16 cellular contexts compared by ENCODE assay signal in the genomic region with DNA sequence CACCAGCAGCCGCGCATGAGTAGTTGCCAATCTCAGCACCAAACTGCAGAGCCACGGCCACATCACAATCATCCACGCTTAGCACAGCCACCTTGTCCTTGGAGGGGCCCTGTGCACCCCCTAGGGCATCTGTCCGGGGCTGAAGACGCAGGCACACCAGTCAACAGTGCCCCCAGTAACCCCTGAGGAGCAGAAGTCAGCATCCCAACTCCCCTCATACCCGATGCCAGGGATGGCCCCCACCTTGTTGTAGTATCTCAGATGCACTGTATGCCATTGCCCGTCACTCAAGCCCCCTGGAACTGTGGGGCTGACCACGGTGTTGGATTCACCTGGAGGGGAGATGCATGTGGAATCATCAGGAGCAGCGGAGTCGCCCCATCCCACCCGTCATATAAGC. TPM values are rescaled to one million over a fixed set of nuclear protein-coding genes. Genes with fewer than 3 reads are reported as not detected.
DNase-seq lines count a peak whose midpoint lies in the region; ATAC-seq and TF ChIP-seq lines count a peak whose summit lies in the region.
"Had no signal": no experiment of that assay in that cellular context is flagged by ENCODE, and none has a peak within 500 bp of the region (broad histone marks: within the 10 kb centered on the region; RNA-seq: fewer than 3 reads in every experiment).

No MANE protein-coding gene starts in this region.

- peak overlapping the region; percentile 85 for H3K4me3 Mint-ChIP-seq in activated CD4-positive, alpha-beta T cell treated with anti-CD3 and anti-CD28 coated beads, Interleukin-2, amount 10 ng/mL, durations not matched to agents 24 days and 14 days
- H3K4me3 Mint-ChIP-seq in endodermal cell: peak overlapping the region; percentile 46
- H3K4me3 Mint-ChIP-seq in stimulated activated effector memory CD8-positive, alpha-beta T cell treated with anti-CD3 and anti-CD28 coated beads, Interleukin-12 subunit alpha, Interleukin-12 subunit beta, amount 100 ng/mL, for 72 hours: peak overlapping the region; percentile 74

- no peak for TF ChIP-seq POLR2A in gastroesophageal sphincter (IDR thresholded peaks at IDR 0.05)

- no peaks in the 10 kb centered on the region for H3K4me1 ChIP-seq in endodermal cell (ENCODE audit: control insufficient read depth, insufficient read depth, low read length)
- H3K4me1 ChIP-seq in gastroesophageal sphincter: peaks cover 0 to 20% (median 8%) of the 10 kb centered on the region in 3 donors
- H3K4me1 ChIP-seq: breast epithelium had no signal

- no peaks in the 10 kb centered on the region for H3K27me3 Mint-ChIP-seq in activated CD4-positive, alpha-beta T cell treated with anti-CD3 and anti-CD28 coated beads, Interleukin-2, amount 10 ng/mL, durations not matched to agents 24 days and 14 days
- peaks cover 24% of the 10 kb centered on the region for H3K27me3 Mint-ChIP-seq in endodermal cell (ENCODE audit: insufficient read depth)

- no peak for TF ChIP-seq EP300 in gastroesophageal sphincter (IDR thresholded peaks at IDR 0.05)

- ATAC-seq in stimulated activated effector memory CD8-positive, alpha-beta T cell treated with anti-CD3 and anti-CD28 coated beads, Interleukin-12 subunit alpha, Interleukin-12 subunit beta, amount 100 ng/mL, for 72 hours: no peak
- ATAC-seq in gastroesophageal sphincter: no peak

- H3K27ac Mint-ChIP-seq in activated CD4-positive, alpha-beta T cell treated with anti-CD3 and anti-CD28 coated beads, Interleukin-2, amount 10 ng/mL, durations not matched to agents 24 days and 14 days: peak overlapping the region; percentile 92
- no peak overlapping the region for H3K27ac Mint-ChIP-seq in endodermal cell
- peak overlapping the region; percentile 84 for H3K27ac Mint-ChIP-seq in stimulated activated effector memory CD8-positive, alpha-beta T cell treated with anti-CD3 and anti-CD28 coated beads, Interleukin-12 subunit alpha, Interleukin-12 subunit beta, amount 100 ng/mL, for 72 hours

- intact Hi-C loops in activated CD4-positive, alpha-beta T cell treated with anti-CD3 and anti-CD28 coated beads, Interleukin-2, amount 10 ng/mL, durations not matched to agents 24 days and 14 days (cut with micrococcal nuclease): no loop called here

- H3K36me3 ChIP-seq in endodermal cell (ENCODE audit: control insufficient read depth, insufficient read depth, low read length) (peaks cover 29% of the 10 kb centered on the region), gastroesophageal sphincter (no peaks in the 10 kb centered on the region)
- H3K36me3 ChIP-seq: breast epithelium had no signal

- H3K4me3 ChIP-seq in endodermal cell (ENCODE audit: low read length) (no peak overlapping the region), gastroesophageal sphincter (no peak overlapping the region)

- H3K27me3 ChIP-seq in endodermal cell (ENCODE audit: control insufficient read depth, insufficient read depth, low read length, poor library complexity, severe bottlenecking) (no peaks in the 10 kb centered on the region), gastroesophageal sphincter (peaks cover 17% of the 10 kb centered on the region)

- H3K27ac ChIP-seq in RWPE1 (peak overlapping the region; percentile 86), endodermal cell (ENCODE audit: low read depth, low read length) (no peak overlapping the region), gastroesophageal sphincter (peak overlapping the region in 2 of 4 donors; percentile 80 to 88)

- H3K9me3 Mint-ChIP-seq in activated CD4-positive, alpha-beta T cell treated with anti-CD3 and anti-CD28 coated beads, Interleukin-2, amount 10 ng/mL, durations not matched to agents 24 days and 14 days: no peaks in the 10 kb centered on the region
- H3K9me3 Mint-ChIP-seq in endodermal cell: no peaks in the 10 kb centered on the region
- no peaks in the 10 kb centered on the region for H3K9me3 Mint-ChIP-seq in stimulated activated effector memory CD8-positive, alpha-beta T cell treated with anti-CD3 and anti-CD28 coated beads, Interleukin-12 subunit alpha, Interleukin-12 subunit beta, amount 100 ng/mL, for 72 hours

- peaks cover 8% of the 10 kb centered on the region for H3K36me3 Mint-ChIP-seq in activated CD4-positive, alpha-beta T cell treated with anti-CD3 and anti-CD28 coated beads, Interleukin-2, amount 10 ng/mL, durations not matched to agents 24 days and 14 days (ENCODE audit: low read depth)
- peaks cover 48% of the 10 kb centered on the region for H3K36me3 Mint-ChIP-seq in endodermal cell (ENCODE audit: low read depth)
- peaks cover 27% of the 10 kb centered on the region for H3K36me3 Mint-ChIP-seq in stimulated activated effector memory CD8-positive, alpha-beta T cell treated with anti-CD3 and anti-CD28 coated beads, Interleukin-12 subunit alpha, Interleukin-12 subunit beta, amount 100 ng/mL, for 72 hours

- H3K9ac ChIP-seq in endodermal cell (ENCODE audit: extremely low read depth, low read length, poor library complexity, severe bottlenecking): no peak overlapping the region

- no peak for DNase-seq in activated CD4-positive, alpha-beta T cell treated with anti-CD3 and anti-CD28 coated beads, Interleukin-2, amount 10 ng/mL, durations not matched to agents 24 days and 14 days
- no peak for DNase-seq in activated CD4-positive, alpha-beta T cell treated with anti-CD3 and anti-CD28 coated beads for 48 hours
- DNase-seq in RWPE1 (ENCODE audit: low spot score) (no peak), endodermal cell (no peak), SK-N-DZ (ENCODE audit: low spot score) (no peak)
- no peak for DNase-seq in stimulated activated effector memory CD8-positive, alpha-beta T cell treated with anti-CD3 and anti-CD28 coated beads, Interleukin-12 subunit alpha, Interleukin-12 subunit beta, amount 100 ng/mL, for 72 hours (ENCODE audit: low spot score in 2 of 2)
- DNase-seq in stimulated activated CD4-positive, alpha-beta T cell treated with anti-CD3 and anti-CD28 coated beads, Interleukin-2, amount 100 ng/mL, for 48 hours: no peak
- DNase-seq: activated CD8-positive, alpha-beta memory T cell treated with anti-CD3 and anti-CD28 coated beads, Interleukin-2, amount 50 U/mL, for 48 hours; left cardiac atrium; NCI-H1436; NCI-H524 treated with DMSO at 0.1 percent for 48 hours; RPMI8226 had no signal

- WGBS in endodermal cell (ENCODE audit: insufficient coverage in 1 of 2, insufficient read length in 1 of 2), 2 experiments: 96 to 98% methylated on average over 9 to 12 of the region's 12 CpGs
- 91% methylated on average over 4 of the region's 12 CpGs; no CpG with 5 or more reads in 1 of the 2 donors for WGBS in gastroesophageal sphincter (ENCODE audit: low coverage in 1 of 2), 2 donors

- H3K9me3 ChIP-seq in endodermal cell (ENCODE audit: control insufficient read depth, low read length): no peaks in the 10 kb centered on the region
- no peaks in the 10 kb centered on the region for H3K9me3 ChIP-seq in gastroesophageal sphincter
- H3K9me3 ChIP-seq: A549, breast epithelium had no signal

- CTCF ChIA-PET in RWPE1 (lab: Yijun Ruan, JAX): interaction anchor here (0.6 kb wide), 1 partner anchor 11 kb away, joined by 3 read pairs; no protein-coding TSS in a partner anchor

- peaks cover 22% of the 10 kb centered on the region for H3K4me1 Mint-ChIP-seq in activated CD4-positive, alpha-beta T cell treated with anti-CD3 and anti-CD28 coated beads, Interleukin-2, amount 10 ng/mL, durations not matched to agents 24 days and 14 days
- H3K4me1 Mint-ChIP-seq in endodermal cell: no peaks in the 10 kb centered on the region
- peaks cover 27% of the 10 kb centered on the region for H3K4me1 Mint-ChIP-seq in stimulated activated effector memory CD8-positive, alpha-beta T cell treated with anti-CD3 and anti-CD28 coated beads, Interleukin-12 subunit alpha, Interleukin-12 subunit beta, amount 100 ng/mL, for 72 hours

- POLR2A ChIA-PET in RWPE1 (lab: Yijun Ruan, JAX; ENCODE audit: low non-redundant PET): no interaction called here

- TF ChIP-seq CTCF in RWPE1 (conservative IDR thresholded peaks at IDR 0.05; ENCODE audit: low read depth) (no peak), endodermal cell (conservative IDR thresholded peaks at IDR 0.05) (no peak), gastroesophageal sphincter (IDR thresholded peaks at IDR 0.05) (no peak)

RNA-seq across cellular contexts. Expression of a gene that starts 7.6 kb away (rescaled TPM):
- 14.5 and 15.2 TPM in 2 replicates for total RNA-seq in activated CD4-positive, alpha-beta T cell treated with anti-CD3 and anti-CD28 coated beads, Interleukin-2, amount 10 ng/mL, durations not matched to agents 24 days and 14 days
- total RNA-seq in endodermal cell: 10 to 100 TPM; 20.7 to 30.1 TPM
- polyA plus RNA-seq in endodermal cell (2013, experiment 1 of 2): 24.4 TPM
- polyA plus RNA-seq in endodermal cell (2013, experiment 2 of 2): 22.9 TPM
- total RNA-seq in gastroesophageal sphincter: 1 to 10 TPM in 1 of 4 donors, under 1 TPM in 3; 0.40 to 1.0 (median 0.66) TPM
- polyA plus RNA-seq in SK-N-DZ (2014; cell fraction: cytosol; rRNA removed): 3.2 and 4.4 TPM in 2 replicates
- 16.3 and 18.2 TPM in 2 replicates for polyA plus RNA-seq in SK-N-DZ (2014; cell fraction: nucleus; rRNA removed)

RNA-seq across cellular contexts. Expression of a gene that starts 19.8 kb away (rescaled TPM):
- total RNA-seq in activated CD4-positive, alpha-beta T cell treated with anti-CD3 and anti-CD28 coated beads, Interleukin-2, amount 10 ng/mL, durations not matched to agents 24 days and 14 days: 57.2 and 58.2 TPM in 2 replicates
- total RNA-seq in endodermal cell (10 to 100 TPM; 65.1 to 75.6 TPM), gastroesophageal sphincter (10 to 100 TPM in 2 of 4 donors, 1 to 10 TPM in 2; 7.4 to 21.8 (median 10.7) TPM)
- 45.7 TPM for polyA plus RNA-seq in endodermal cell (2013, experiment 1 of 2)
- 41.3 TPM for polyA plus RNA-seq in endodermal cell (2013, experiment 2 of 2)
- polyA plus RNA-seq in SK-N-DZ (2014; cell fraction: cytosol; rRNA removed): 12.9 and 22.5 TPM in 2 replicates
- polyA plus RNA-seq in SK-N-DZ (2014; cell fraction: nucleus; rRNA removed): 180 and 245 TPM in 2 replicates

RNA-seq across cellular contexts. Expression of a gene that starts 30.7 kb away (rescaled TPM):
- 53.1 and 54.1 TPM in 2 replicates for total RNA-seq in activated CD4-positive, alpha-beta T cell treated with anti-CD3 and anti-CD28 coated beads, Interleukin-2, amount 10 ng/mL, durations not matched to agents 24 days and 14 days
- total RNA-seq in endodermal cell: 10 to 100 TPM; 30.9 to 32.5 TPM
- polyA plus RNA-seq in endodermal cell (2013, experiment 1 of 2): 30.2 TPM
- 26.9 TPM for polyA plus RNA-seq in endodermal cell (2013, experiment 2 of 2)
- 10 to 100 TPM; 19.0 to 32.5 (median 21.1) TPM for total RNA-seq in gastroesophageal sphincter
- polyA plus RNA-seq in SK-N-DZ (2014; cell fraction: cytosol; rRNA removed): 22.7 and 24.0 TPM in 2 replicates
- polyA plus RNA-seq in SK-N-DZ (2014; cell fraction: nucleus; rRNA removed): 52.4 and 62.8 TPM in 2 replicates

RNA-seq across cellular contexts. Expression of a gene that starts 33.5 kb away (rescaled TPM):
- 0.64 and 0.89 TPM in 2 replicates for total RNA-seq in activated CD4-positive, alpha-beta T cell treated with anti-CD3 and anti-CD28 coated beads, Interleukin-2, amount 10 ng/mL, durations not matched to agents 24 days and 14 days
- total RNA-seq in endodermal cell (under 1 TPM in 1 of 2 donors, not detected in 1; 0.57 TPM), gastroesophageal sphincter (not detected)
- 0.39 TPM for polyA plus RNA-seq in endodermal cell (2013, experiment 1 of 2)
- polyA plus RNA-seq in endodermal cell (2013, experiment 2 of 2): not detected
- not detected in 2 replicates for polyA plus RNA-seq in SK-N-DZ (2014; cell fraction: cytosol; rRNA removed)
- 2.2 TPM in 1 of 2 replicates, not detected in the other for polyA plus RNA-seq in SK-N-DZ (2014; cell fraction: nucleus; rRNA removed)
- total RNA-seq: breast epithelium, glomerular endothelial cell, left cardiac atrium had no signal
- polyA plus RNA-seq: A549 had no signal

RNA-seq across cellular contexts. Expression of a gene that starts 45.6 kb away (rescaled TPM):
- total RNA-seq in activated CD4-positive, alpha-beta T cell treated with anti-CD3 and anti-CD28 coated beads, Interleukin-2, amount 10 ng/mL, durations not matched to agents 24 days and 14 days: 224 and 235 TPM in 2 replicates
- total RNA-seq in endodermal cell (100 to 1,000 TPM; 231 to 289 TPM), gastroesophageal sphincter (100 to 1,000 TPM; 195 to 346 (median 302) TPM)
- polyA plus RNA-seq in endodermal cell (2013, experiment 1 of 2): 272 TPM
- 265 TPM for polyA plus RNA-seq in endodermal cell (2013, experiment 2 of 2)
- polyA plus RNA-seq in SK-N-DZ (2014; cell fraction: cytosol; rRNA removed): 271 and 392 TPM in 2 replicates
- 352 and 389 TPM in 2 replicates for polyA plus RNA-seq in SK-N-DZ (2014; cell fraction: nucleus; rRNA removed)
